In genomic region chr2:104872866-104873688, GRCh38 we compare ENCODE assay signal across 8 cellular contexts. TPM values are rescaled to one million over a fixed set of nuclear protein-coding genes. Genes with fewer than 3 reads are reported as not detected.
A peak's percentile ranks its signal among the peaks of the same experiment; 100 is the strongest.
DNase-seq lines count a peak whose midpoint lies in the region; ATAC-seq and FAIRE-seq lines count a peak whose summit lies in the region.

No MANE protein-coding gene starts in this region.

- DNase-seq in C1 segment of cervical spinal cord (lab: John Stamatoyannopoulos, UW) (peak in 11 of 14 donors; percentile 31 to 87 (median 81)), GM18507 (ENCODE audit: extremely low spot score, insufficient read length, low read depth) (peak; percentile 55), NCI-H460 (ENCODE audit: extremely low read depth, low read depth) (peak; percentile 79), anterior cingulate cortex (lab: John Stamatoyannopoulos, UW) (peak in 53 of 58 donors; percentile 38 to 94 (median 84)), hypothalamus (lab: John Stamatoyannopoulos, UW) (peak in 46 of 51 donors; percentile 40 to 94 (median 82)), putamen (ENCODE audit: low spot score) (peak; percentile 95), NOMO-1 treated with dmso at 0.1 percent for 144 hours (lab: John Stamatoyannopoulos, UW; ENCODE audit: unreplicated experiment) (no peak)

- FAIRE-seq in GM18507 (lab: Jason Lieb, UNC) = peak; percentile 86

- peak; percentile 83 for ATAC-seq in HG03045 (IDR thresholded peaks at IDR 0.05; ENCODE audit: unreplicated experiment)

RNA-seq across cellular contexts. Expression of gene POU3F3, which starts 19.2 kb away (rescaled TPM):
- total RNA-seq in NCI-H460 (2014; rRNA removed; shearing (Covaris generic)) = not detected in 2 replicates
- 0.54 TPM in 1 of 2 replicates, not detected in the other for polyA plus RNA-seq in NCI-H460 (2014; cell fraction: nucleus; rRNA removed)
